In genomic region chr15:55698653-55699052, GRCh38 we compare ENCODE assay signal across 27 cellular contexts. TPM values are rescaled to one million over a fixed set of nuclear protein-coding genes. Genes with fewer than 3 reads are reported as not detected.
DNase-seq lines count a peak whose midpoint lies in the region; ATAC-seq, FAIRE-seq and TF ChIP-seq lines count a peak whose summit lies in the region.
"Had no signal": no experiment of that assay in that cellular context is flagged by ENCODE, and none has a peak within 500 bp of the region (broad histone marks: within the 10 kb centered on the region; RNA-seq: fewer than 3 reads in every experiment).

No MANE protein-coding gene starts in this region.

- H3K27ac ChIP-seq in neural progenitor cell: peak overlapping the region; percentile 5
- H3K27ac ChIP-seq in naive thymus-derived CD4-positive, alpha-beta T cell (ENCODE audit: low read depth, low read length): no peak overlapping the region
- H3K27ac ChIP-seq: A549; BLaER1 treated with 17β-estradiol and CSF1 and Interleukin-3, amounts not matched to agents 10 nM and 100 nM had no signal

- H3K9me3 Mint-ChIP-seq in activated T-helper 17 cell treated with anti-CD3 and anti-CD28 coated beads, Interleukin-2, amount 50 U/mL, for 72 hours: no peaks in the 10 kb centered on the region
- peaks cover 5% of the 10 kb centered on the region for H3K9me3 Mint-ChIP-seq in neural progenitor cell
- H3K9me3 Mint-ChIP-seq in naive thymus-derived CD4-positive, alpha-beta T cell: no peaks in the 10 kb centered on the region
- H3K9me3 Mint-ChIP-seq: CD4-positive, alpha-beta T cell; CD8-positive, alpha-beta memory T cell; HFFc6 had no signal

- peak; percentile 68 for ATAC-seq in activated T-helper 17 cell treated with anti-CD3 and anti-CD28 coated beads, Interleukin-2, amount 50 U/mL, for 72 hours (replicated peaks)
- no peak for ATAC-seq in naive thymus-derived CD4-positive, alpha-beta T cell
- ATAC-seq: A549, GM12878 had no signal

- H3K4me1 ChIP-seq in neural progenitor cell: peaks cover 27% of the 10 kb centered on the region
- no peaks in the 10 kb centered on the region for H3K4me1 ChIP-seq in naive thymus-derived CD4-positive, alpha-beta T cell (ENCODE audit: control insufficient read depth in 2 of 2, insufficient read depth in 2 of 2, low read length in 2 of 2)

- H3K27ac Mint-ChIP-seq in activated T-helper 17 cell treated with anti-CD3 and anti-CD28 coated beads, Interleukin-2, amount 50 U/mL, for 72 hours: no peak overlapping the region
- no peak overlapping the region for H3K27ac Mint-ChIP-seq in neural progenitor cell
- H3K27ac Mint-ChIP-seq in naive thymus-derived CD4-positive, alpha-beta T cell: no peak overlapping the region
- H3K27ac Mint-ChIP-seq: CD14-positive monocyte; CD4-positive, alpha-beta T cell; CD8-positive, alpha-beta memory T cell; HFFc6 had no signal

- no peak overlapping the region for H3K4me2 ChIP-seq in neural progenitor cell
- H3K4me2 ChIP-seq: A549; BLaER1 treated with 17β-estradiol and CSF1 and Interleukin-3, amounts not matched to agents 10 nM and 100 nM had no signal

- no peak for TF ChIP-seq POLR2A in GM12892 (IDR thresholded peaks at IDR 0.05; ENCODE audit: low read depth, low read length)

- intact Hi-C loops in naive thymus-derived CD4-positive, alpha-beta T cell (cut with micrococcal nuclease): no loop called here

- H3K4me1 Mint-ChIP-seq in activated T-helper 17 cell treated with anti-CD3 and anti-CD28 coated beads, Interleukin-2, amount 50 U/mL, for 72 hours: peaks cover 5% of the 10 kb centered on the region
- H3K4me1 Mint-ChIP-seq in neural progenitor cell: peaks cover 72% of the 10 kb centered on the region
- peaks cover 0 to 4% (median 0%) of the 10 kb centered on the region in 7 donors for H3K4me1 Mint-ChIP-seq in naive thymus-derived CD4-positive, alpha-beta T cell
- H3K4me1 Mint-ChIP-seq: CD14-positive monocyte had no signal

- H3K79me2 ChIP-seq in neural progenitor cell (ENCODE audit: low read depth): peaks cover 100% of the 10 kb centered on the region

- H3K9me3 ChIP-seq in neural progenitor cell (ENCODE audit: low read depth): no peaks in the 10 kb centered on the region
- H3K9me3 ChIP-seq in naive thymus-derived CD4-positive, alpha-beta T cell (ENCODE audit: control insufficient read depth in 2 of 3, low read length in 3 of 3): no peaks in the 10 kb centered on the region
- H3K9me3 ChIP-seq: A549; BE2C; BLaER1 treated with 17β-estradiol and CSF1 and Interleukin-3, amounts not matched to agents 10 nM and 100 nM; HAP-1 had no signal

- H3K9ac ChIP-seq in neural progenitor cell: no peak overlapping the region
- H3K9ac ChIP-seq: BLaER1 treated with 17β-estradiol and CSF1 and Interleukin-3, amounts not matched to agents 10 nM and 100 nM had no signal

- CTCF ChIA-PET in naive thymus-derived CD4-positive, alpha-beta T cell (lab: Charles Lee): no interaction called here

- no peaks in the 10 kb centered on the region for H3K36me3 ChIP-seq in neural progenitor cell
- no peaks in the 10 kb centered on the region for H3K36me3 ChIP-seq in naive thymus-derived CD4-positive, alpha-beta T cell (ENCODE audit: control insufficient read depth in 2 of 3, insufficient read depth in 3 of 3, low read length in 3 of 3)
- H3K36me3 ChIP-seq: BE2C; BLaER1 treated with 17β-estradiol and CSF1 and Interleukin-3, amounts not matched to agents 10 nM and 100 nM; HAP-1 had no signal

- H3K36me3 Mint-ChIP-seq in activated T-helper 17 cell treated with anti-CD3 and anti-CD28 coated beads, Interleukin-2, amount 50 U/mL, for 72 hours (ENCODE audit: low read depth): no peaks in the 10 kb centered on the region
- peaks cover 30% of the 10 kb centered on the region for H3K36me3 Mint-ChIP-seq in neural progenitor cell
- H3K36me3 Mint-ChIP-seq in naive thymus-derived CD4-positive, alpha-beta T cell: no peaks in the 10 kb centered on the region
- H3K36me3 Mint-ChIP-seq: CD14-positive monocyte had no signal

- no peak overlapping the region for H3K4me3 Mint-ChIP-seq in activated T-helper 17 cell treated with anti-CD3 and anti-CD28 coated beads, Interleukin-2, amount 50 U/mL, for 72 hours
- no peak overlapping the region for H3K4me3 Mint-ChIP-seq in neural progenitor cell
- H3K4me3 Mint-ChIP-seq in naive thymus-derived CD4-positive, alpha-beta T cell: no peak overlapping the region
- H3K4me3 Mint-ChIP-seq: CD14-positive monocyte; CD4-positive, alpha-beta T cell; CD8-positive, alpha-beta memory T cell; HFFc6 had no signal

- H3K27me3 Mint-ChIP-seq in activated T-helper 17 cell treated with anti-CD3 and anti-CD28 coated beads, Interleukin-2, amount 50 U/mL, for 72 hours: peaks cover 8% of the 10 kb centered on the region
- H3K27me3 Mint-ChIP-seq in neural progenitor cell (ENCODE audit: insufficient read depth, low read depth): peaks cover 2% of the 10 kb centered on the region
- peaks cover 11 to 31% (median 13%) of the 10 kb centered on the region in 5 donors for H3K27me3 Mint-ChIP-seq in naive thymus-derived CD4-positive, alpha-beta T cell
- H3K27me3 Mint-ChIP-seq: CD4-positive, alpha-beta T cell had no signal

- no peak overlapping the region for H3K4me3 ChIP-seq in neural progenitor cell
- no peak overlapping the region for H3K4me3 ChIP-seq in naive thymus-derived CD4-positive, alpha-beta T cell (ENCODE audit: low read length)
- H3K4me3 ChIP-seq: A549; BLaER1 treated with 17β-estradiol and CSF1 and Interleukin-3, amounts not matched to agents 10 nM and 100 nM; GM12878; HAP-1 had no signal

- no peak for TF ChIP-seq CTCF in neural progenitor cell (IDR thresholded peaks at IDR 0.05)

- peak; percentile 9 for FAIRE-seq in GM12892 (lab: Jason Lieb, UNC)
- FAIRE-seq: D721Med, GM12878, GM18507, H54 had no signal

- H3F3A ChIP-seq in neural progenitor cell (ENCODE audit: low read depth): peaks cover 50% of the 10 kb centered on the region

- no peak overlapping the region for H2AFZ ChIP-seq in neural progenitor cell (replicated peaks)

- peaks cover 100% of the 10 kb centered on the region for H4K20me1 ChIP-seq in neural progenitor cell (ENCODE audit: low read depth)
- H4K20me1 ChIP-seq: BLaER1 treated with 17β-estradiol and CSF1 and Interleukin-3, amounts not matched to agents 10 nM and 100 nM had no signal

- H3K27me3 ChIP-seq in neural progenitor cell: no peaks in the 10 kb centered on the region
- no peaks in the 10 kb centered on the region for H3K27me3 ChIP-seq in naive thymus-derived CD4-positive, alpha-beta T cell (ENCODE audit: control insufficient read depth in 2 of 2, insufficient read depth in 2 of 2, low read length in 2 of 2)
- H3K27me3 ChIP-seq: BE2C; BLaER1 treated with 17β-estradiol and CSF1 and Interleukin-3, amounts not matched to agents 10 nM and 100 nM had no signal

- POLR2A ChIA-PET in naive thymus-derived CD4-positive, alpha-beta T cell (lab: Charles Lee): no interaction called here

- peak; percentile 12 for DNase-seq in activated CD4-positive, alpha-beta T cell treated with anti-CD3 and anti-CD28 coated beads for 48 hours
- DNase-seq in activated CD4-positive, alpha-beta T cell treated with anti-CD3 and anti-CD28 coated beads, Interleukin-2, amount 50 U/mL, for 1 hour: no peak
- DNase-seq in GM12892 (ENCODE audit: insufficient read length) (no peak), neural progenitor cell (ENCODE audit: low spot score) (no peak), NCI-H2029 (lab: John Stamatoyannopoulos, UW) (no peak)
- no peak for DNase-seq in naive thymus-derived CD4-positive, alpha-beta T cell
- DNase-seq: 8988T; ACHN; AML-193; BE2C; CD4-positive, alpha-beta T cell; CD8-positive, alpha-beta memory T cell; DMS 273 treated with DMSO at 0.1 percent for 48 hours; DMS79; EL; GDM1; GOT3; HFFc6 had no signal

RNA-seq across cellular contexts. Expression of gene PRTG, which starts 44.3 kb away (rescaled TPM):
- polyA plus RNA-seq in GM12892 (2012; ENCODE audit: missing spikeins): not detected
- total RNA-seq in activated T-helper 17 cell treated with anti-CD3 and anti-CD28 coated beads, Interleukin-2, amount 50 U/mL, for 72 hours: not detected
- 508 and 574 TPM in 2 replicates for total RNA-seq in neural progenitor cell (ENCODE audit: low replicate concordance)
- not detected for total RNA-seq in naive thymus-derived CD4-positive, alpha-beta T cell
- polyA plus RNA-seq in naive thymus-derived CD4-positive, alpha-beta T cell: not detected
- total RNA-seq: CD4-positive, alpha-beta T cell; CD8-positive, alpha-beta memory T cell; GM12878 had no signal
- polyA plus RNA-seq: CD14-positive monocyte; CD8-positive, alpha-beta memory T cell had no signal

Comparison
In these comparisons a context has a peak if more than half of its experiments do, and no peak if none do; other contexts are left out.
1. RNA of gene PRTG, which starts 44.3 kb away (total RNA-seq): 508 to 574 TPM in neural progenitor cell; not detected in activated T-helper 17 cell treated with anti-CD3 and anti-CD28 coated beads, Interleukin-2, amount 50 U/mL, for 72 hours and not detected in naive thymus-derived CD4-positive, alpha-beta T cell; every median in the first group is over 100 times any median in the second.